11 cellular contexts compared by ENCODE assay signal in genomic region chr6:149080511-149080910, GRCh38.
A peak's percentile ranks its signal among the peaks of the same experiment; 100 is the strongest.
DNase-seq lines count a peak whose midpoint lies in the region; ATAC-seq and TF ChIP-seq lines count a peak whose summit lies in the region.
"Had no signal": no experiment of that assay in that cellular context is flagged by ENCODE, and none has a peak within 500 bp of the region (broad histone marks: within the 10 kb centered on the region; RNA-seq: fewer than 3 reads in every experiment).

No MANE protein-coding gene starts in this region.

- DNase-seq in M059J (ENCODE audit: low read depth) (peak; percentile 69), fibroblast of lung (ENCODE audit: low read depth in 2 of 2) (peak; percentile 74 to 88), skeletal muscle cell (ENCODE audit: low read depth) (peak; percentile 83), A673 (ENCODE audit: low spot score) (no peak)
- DNase-seq in activated naive CD4-positive, alpha-beta T cell treated with Interleukin-2 at 50 U/mL for 16 hours: no peak
- no peak for DNase-seq in activated naive CD4-positive, alpha-beta T cell treated with anti-CD3 and anti-CD28 coated beads, Interleukin-2, amount 10 ng/mL, durations not matched to agents 7 days and 5 days
- DNase-seq: Peyer's patch had no signal

- peak overlapping the region in 2 of 11 experiments; percentile 15 to 47; a peak in 2 of 22 replicates for H3K9ac ChIP-seq in BLaER1 treated with 17β-estradiol and CSF1 and Interleukin-3, amounts not matched to agents 10 nM and 100 nM
- no peak overlapping the region for H3K9ac ChIP-seq in fibroblast of lung (ENCODE audit: insufficient read depth, low read length)

- CTCF ChIA-PET in activated naive CD4-positive, alpha-beta T cell treated with anti-CD3 and anti-CD28 coated beads, Interleukin-2, amount 10 ng/mL, durations not matched to agents 7 days and 5 days (lab: Charles Lee): interaction anchor here (0.7 to 2.0 kb wide), 14 partner anchors 35 to 444 kb away, joined by 3 to 19 read pairs (median 3); no protein-coding TSS in a partner anchor
- CTCF ChIA-PET in A673 (lab: Charles Lee): no interaction called here

- no peaks in the 10 kb centered on the region for H3K27me3 ChIP-seq in BLaER1 treated with 17β-estradiol and CSF1 and Interleukin-3, amounts not matched to agents 10 nM and 100 nM
- H3K27me3 ChIP-seq in fibroblast of lung (ENCODE audit: control insufficient read depth, insufficient read depth, low read length) (no peaks in the 10 kb centered on the region), A673 (replicated peaks; ENCODE audit: insufficient read depth, low read depth, low read length, poor library complexity) (peaks cover 8% of the 10 kb centered on the region)
- H3K27me3 ChIP-seq: Peyer's patch had no signal

- H3K27me3 Mint-ChIP-seq in activated naive CD4-positive, alpha-beta T cell treated with anti-CD3 and anti-CD28 coated beads, Interleukin-2, amount 10 ng/mL, durations not matched to agents 7 days and 5 days: no peaks in the 10 kb centered on the region

- POLR2A ChIA-PET in A673 (lab: Charles Lee; ENCODE audit: low non-redundant PET): no interaction called here

- peaks cover 7% of the 10 kb centered on the region for H3K9me3 Mint-ChIP-seq in activated naive CD4-positive, alpha-beta T cell treated with anti-CD3 and anti-CD28 coated beads, Interleukin-2, amount 10 ng/mL, durations not matched to agents 7 days and 5 days

- no peak overlapping the region for H3K27ac Mint-ChIP-seq in activated naive CD4-positive, alpha-beta T cell treated with anti-CD3 and anti-CD28 coated beads, Interleukin-2, amount 10 ng/mL, durations not matched to agents 7 days and 5 days
- H3K27ac Mint-ChIP-seq: activated naive CD4-positive, alpha-beta T cell treated with anti-CD3 and anti-CD28 coated beads, Interleukin-2, amount 50 U/mL, for 72 hours had no signal

- H3K79me2 ChIP-seq in fibroblast of lung (ENCODE audit: control insufficient read depth, insufficient read depth, low read length): no peaks in the 10 kb centered on the region

- H3K4me3 ChIP-seq in BLaER1 treated with 17β-estradiol and CSF1 and Interleukin-3, amounts not matched to agents 10 nM and 100 nM: no peak overlapping the region
- H3K4me3 ChIP-seq in fibroblast of lung (replicated peaks in 1 of 4; ENCODE audit: control extremely low read depth in 1 of 4, insufficient read depth in 1 of 4, low read depth in 3 of 4, low read length in 4 of 4): no peak overlapping the region
- no peak overlapping the region for H3K4me3 ChIP-seq in skeletal muscle cell (ENCODE audit: low read depth, low read length)
- no peak overlapping the region for H3K4me3 ChIP-seq in A673 (ENCODE audit: low read depth, low read length, poor library complexity, severe bottlenecking)
- H3K4me3 ChIP-seq: K562, Peyer's patch had no signal

- no peak for ATAC-seq in GM18867 (IDR thresholded peaks at IDR 0.05; ENCODE audit: unreplicated experiment)
- ATAC-seq: activated naive CD4-positive, alpha-beta T cell treated with anti-CD3 and anti-CD28 coated beads, Interleukin-2, amount 50 U/mL, for 72 hours; K562 had no signal

- peaks cover 86% of the 10 kb centered on the region for H3K4me1 Mint-ChIP-seq in activated naive CD4-positive, alpha-beta T cell treated with anti-CD3 and anti-CD28 coated beads, Interleukin-2, amount 10 ng/mL, durations not matched to agents 7 days and 5 days

- H4K20me1 ChIP-seq in BLaER1 treated with 17β-estradiol and CSF1 and Interleukin-3, amounts not matched to agents 10 nM and 100 nM: no peaks in the 10 kb centered on the region
- no peaks in the 10 kb centered on the region for H4K20me1 ChIP-seq in fibroblast of lung (ENCODE audit: control insufficient read depth, extremely low read depth, insufficient read depth, low read length)

- H3K36me3 ChIP-seq in BLaER1 treated with 17β-estradiol and CSF1 and Interleukin-3, amounts not matched to agents 10 nM and 100 nM: peaks cover 0 to 16% (median 0%) of the 10 kb centered on the region in 11 experiments; a peak in 5 of 22 replicates
- no peaks in the 10 kb centered on the region for H3K36me3 ChIP-seq in fibroblast of lung (ENCODE audit: control insufficient read depth, insufficient read depth, low read length)
- no peaks in the 10 kb centered on the region for H3K36me3 ChIP-seq in A673 (ENCODE audit: insufficient read depth, low read length, poor library complexity, severe bottlenecking)
- H3K36me3 ChIP-seq: Peyer's patch had no signal

- H3K36me3 Mint-ChIP-seq in activated naive CD4-positive, alpha-beta T cell treated with anti-CD3 and anti-CD28 coated beads, Interleukin-2, amount 10 ng/mL, durations not matched to agents 7 days and 5 days: peaks cover 26% of the 10 kb centered on the region

- no TSS peak for BruUV-seq in A673 (replicated peaks; lab: Mats Ljungman, UMichigan)

- intact Hi-C loops in A673 (cut with micrococcal nuclease; ENCODE audit: unreplicated experiment): no loop called here

- H3K4me1 ChIP-seq in BLaER1 treated with 17β-estradiol and CSF1 and Interleukin-3, amounts not matched to agents 10 nM and 100 nM: peaks cover 23 to 66% (median 40%) of the 10 kb centered on the region in 10 experiments
- H3K4me1 ChIP-seq in fibroblast of lung (ENCODE audit: control insufficient read depth, extremely low read depth, insufficient read depth, low read length) (peaks cover 17% of the 10 kb centered on the region), A673 (ENCODE audit: insufficient read depth, low read length, poor library complexity, severe bottlenecking) (no peaks in the 10 kb centered on the region)

- peak overlapping the region in 9 of 11 experiments; percentile 18 to 74 (median 54); a peak in 14 of 22 replicates for H3K27ac ChIP-seq in BLaER1 treated with 17β-estradiol and CSF1 and Interleukin-3, amounts not matched to agents 10 nM and 100 nM
- H3K27ac ChIP-seq in fibroblast of lung (ENCODE audit: insufficient read depth, low read length) (peak overlapping the region; percentile 26), A673 (ENCODE audit: low read depth, low read length, poor library complexity, severe bottlenecking) (no peak overlapping the region)

- H3K4me3 Mint-ChIP-seq in activated naive CD4-positive, alpha-beta T cell treated with anti-CD3 and anti-CD28 coated beads, Interleukin-2, amount 10 ng/mL, durations not matched to agents 7 days and 5 days: no peak overlapping the region

- no peak overlapping the region for H2AFZ ChIP-seq in fibroblast of lung (ENCODE audit: low read length)

- peaks cover 0 to 6% (median 0%) of the 10 kb centered on the region in 11 experiments; a peak in 6 of 22 replicates for H3K9me3 ChIP-seq in BLaER1 treated with 17β-estradiol and CSF1 and Interleukin-3, amounts not matched to agents 10 nM and 100 nM (replicated peaks in 1 of 11)
- no peaks in the 10 kb centered on the region for H3K9me3 ChIP-seq in fibroblast of lung (ENCODE audit: control insufficient read depth, insufficient read depth, low read depth, low read length)
- no peaks in the 10 kb centered on the region for H3K9me3 ChIP-seq in A673 (ENCODE audit: low read depth, low read length, poor library complexity, severe bottlenecking)
- H3K9me3 ChIP-seq: Peyer's patch had no signal

- no peak for TF ChIP-seq CTCF in fibroblast of lung (conservative IDR thresholded peaks at IDR 0.05 in 1 of 2, IDR thresholded peaks at IDR 0.05 in 1 of 2; ENCODE audit: low read depth in 1 of 2, low read length in 2 of 2)
- no peak for TF ChIP-seq CTCF in A673 (conservative IDR thresholded peaks at IDR 0.05; ENCODE audit: low read depth, low read length)

- peak overlapping the region; percentile 40 to 78 (median 60); a peak in 20 of 22 replicates for H3K4me2 ChIP-seq in BLaER1 treated with 17β-estradiol and CSF1 and Interleukin-3, amounts not matched to agents 10 nM and 100 nM
- H3K4me2 ChIP-seq in fibroblast of lung (ENCODE audit: extremely low read depth, insufficient read depth, low read length): no peak overlapping the region

Comparison
In these comparisons a context has a peak if more than half of its experiments do, and no peak if none do; other contexts are left out.
1. DNase-seq: peak in M059J (single experiment), fibroblast of lung (2 of 2) and skeletal muscle cell (single experiment); none in activated naive CD4-positive, alpha-beta T cell treated with Interleukin-2 at 50 U/mL for 16 hours (single experiment), activated naive CD4-positive, alpha-beta T cell treated with anti-CD3 and anti-CD28 coated beads, Interleukin-2, amount 10 ng/mL, durations not matched to agents 7 days and 5 days (single experiment) and A673 (single experiment).